ENCODE assay signal across 8 cellular contexts in the genomic region with DNA sequence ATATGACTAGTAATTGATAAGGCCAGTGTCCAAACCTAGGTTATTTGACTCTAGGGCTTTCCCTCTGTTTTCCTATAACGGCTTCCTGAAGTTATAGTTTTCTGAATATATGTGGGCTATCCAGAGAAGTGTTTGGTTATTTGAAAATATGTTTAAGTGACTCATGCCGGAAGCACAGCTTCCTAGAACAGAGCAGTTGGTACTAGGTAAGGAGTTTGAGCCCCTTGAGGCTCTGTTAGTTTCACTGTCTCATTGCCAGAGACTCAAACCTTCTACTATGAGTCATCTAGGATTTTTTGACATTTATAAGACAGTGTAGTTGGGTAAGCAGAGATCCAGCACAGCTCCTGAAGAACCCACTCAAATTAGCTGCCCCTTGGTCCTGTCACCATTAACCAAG. TPM values are rescaled to one million over a fixed set of nuclear protein-coding genes. Genes with fewer than 3 reads are reported as not detected.
DNase-seq lines count a peak whose midpoint lies in the region; ATAC-seq and TF ChIP-seq lines count a peak whose summit lies in the region.

No MANE protein-coding gene starts in this region.

- ATAC-seq in GM18873 (IDR thresholded peaks at IDR 0.05; ENCODE audit: low FRiP score, unreplicated experiment) (peak; percentile 99), HG02798 (IDR thresholded peaks at IDR 0.05; ENCODE audit: poor library complexity, unreplicated experiment) (peak; percentile 93), T-helper 17 cell (peak; percentile 60), gastrocnemius medialis (no peak), heart right ventricle (no peak)

- DNase-seq in T-helper 17 cell: no peak
- DNase-seq in nephron progenitor cell: no peak
- no peak for DNase-seq in CD4-positive, alpha-beta memory T cell
- no peak for DNase-seq in SJCRH30
- DNase-seq in gastrocnemius medialis: no peak
- no peak for DNase-seq in heart right ventricle

- POLR2A ChIA-PET in CD4-positive, alpha-beta memory T cell (lab: Charles Lee; ENCODE audit: partially characterized antibody): no interaction called here

- intact Hi-C loops in CD4-positive, alpha-beta memory T cell (cut with micrococcal nuclease): no loop called here
- intact Hi-C loops in gastrocnemius medialis (cut with DNase I; ENCODE audit: low total_unique reads) (no loop called here), heart right ventricle (cut with DNase I) (no loop called here)

- H3K4me3 Mint-ChIP-seq in T-helper 17 cell: no peak overlapping the region
- no peak overlapping the region for H3K4me3 Mint-ChIP-seq in nephron progenitor cell
- H3K4me3 Mint-ChIP-seq in CD4-positive, alpha-beta memory T cell: no peak overlapping the region

- H3K27me3 Mint-ChIP-seq in T-helper 17 cell (no peaks in the 10 kb centered on the region), nephron progenitor cell (ENCODE audit: low read depth, poor library complexity) (no peaks in the 10 kb centered on the region)
- no peaks in the 10 kb centered on the region for H3K27me3 Mint-ChIP-seq in CD4-positive, alpha-beta memory T cell

- peaks cover 19% of the 10 kb centered on the region for H3K4me1 ChIP-seq in CD4-positive, alpha-beta memory T cell (ENCODE audit: insufficient read depth, low read length)
- H3K4me1 ChIP-seq in SJCRH30 (no peaks in the 10 kb centered on the region), gastrocnemius medialis (no peaks in the 10 kb centered on the region), heart right ventricle (peaks cover 0 to 7% (median 0%) of the 10 kb centered on the region in 9 donors)

- WGBS in heart right ventricle, 2 donors: 92 to 95% methylated on average over 2 of the region's 2 CpGs

- H3K9me3 Mint-ChIP-seq in nephron progenitor cell: no peaks in the 10 kb centered on the region
- no peaks in the 10 kb centered on the region for H3K9me3 Mint-ChIP-seq in CD4-positive, alpha-beta memory T cell

- H3K27me3 ChIP-seq in CD4-positive, alpha-beta memory T cell (ENCODE audit: insufficient read depth, low read length): no peaks in the 10 kb centered on the region
- no peaks in the 10 kb centered on the region for H3K27me3 ChIP-seq in SJCRH30
- no peaks in the 10 kb centered on the region for H3K27me3 ChIP-seq in gastrocnemius medialis
- H3K27me3 ChIP-seq in heart right ventricle: no peaks in the 10 kb centered on the region

- H3K36me3 Mint-ChIP-seq in T-helper 17 cell (ENCODE audit: low read depth): no peaks in the 10 kb centered on the region
- no peaks in the 10 kb centered on the region for H3K36me3 Mint-ChIP-seq in nephron progenitor cell (ENCODE audit: low read depth)
- H3K36me3 Mint-ChIP-seq in CD4-positive, alpha-beta memory T cell: peaks cover 0 to 2% of the 10 kb centered on the region in 2 donors

- H3K4me3 ChIP-seq in CD4-positive, alpha-beta memory T cell (ENCODE audit: low read length in 2 of 2): no peak overlapping the region
- H3K4me3 ChIP-seq in SJCRH30 (no peak overlapping the region), gastrocnemius medialis (no peak overlapping the region), heart right ventricle (no peak overlapping the region)

- H3K4me1 Mint-ChIP-seq in T-helper 17 cell (peaks cover 13% of the 10 kb centered on the region), nephron progenitor cell (no peaks in the 10 kb centered on the region)
- peaks cover 6 to 16% (median 9%) of the 10 kb centered on the region in 4 donors for H3K4me1 Mint-ChIP-seq in CD4-positive, alpha-beta memory T cell

- no peak overlapping the region for H3K27ac ChIP-seq in CD4-positive, alpha-beta memory T cell (ENCODE audit: low read depth, low read length)
- no peak overlapping the region for H3K27ac ChIP-seq in SJCRH30
- no peak overlapping the region for H3K27ac ChIP-seq in gastrocnemius medialis
- H3K27ac ChIP-seq in heart right ventricle: no peak overlapping the region

- no peaks in the 10 kb centered on the region for H3K9me3 ChIP-seq in T-helper 17 cell (ENCODE audit: control insufficient read depth, low read length, poor library complexity, severe bottlenecking)
- no peaks in the 10 kb centered on the region for H3K9me3 ChIP-seq in CD4-positive, alpha-beta memory T cell (ENCODE audit: control insufficient read depth in 1 of 2, low read length in 2 of 2)
- no peaks in the 10 kb centered on the region for H3K9me3 ChIP-seq in SJCRH30 (replicated peaks)
- H3K9me3 ChIP-seq in gastrocnemius medialis: no peaks in the 10 kb centered on the region
- H3K9me3 ChIP-seq in heart right ventricle: no peaks in the 10 kb centered on the region

- CTCF ChIA-PET in CD4-positive, alpha-beta memory T cell (lab: Charles Lee; ENCODE audit: partially characterized antibody): interaction anchor here (1.4 kb wide), 1 partner anchor 10 kb away, joined by 5 read pairs; no protein-coding TSS in a partner anchor

- no peak for TF ChIP-seq POLR2A in gastrocnemius medialis (IDR thresholded peaks at IDR 0.05)

- TF ChIP-seq CTCF in nephron progenitor cell (IDR thresholded peaks at IDR 0.05) (no peak), gastrocnemius medialis (IDR thresholded peaks at IDR 0.05 in 4 of 5, conservative IDR thresholded peaks at IDR 0.05 in 1 of 5) (no peak), heart right ventricle (IDR thresholded peaks at IDR 0.05) (no peak)

- in situ Hi-C loops in gastrocnemius medialis (cut with MboI; ENCODE audit: low sequenced_read_pairs in 4 of 4): no loop called here

- H3K27ac Mint-ChIP-seq in T-helper 17 cell (peak overlapping the region; percentile 43), nephron progenitor cell (peak overlapping the region; percentile 78)
- peak overlapping the region in 1 of 7 donors; percentile 59 for H3K27ac Mint-ChIP-seq in CD4-positive, alpha-beta memory T cell

- H3K36me3 ChIP-seq in CD4-positive, alpha-beta memory T cell (ENCODE audit: insufficient read depth, low read length): no peaks in the 10 kb centered on the region
- H3K36me3 ChIP-seq in SJCRH30 (no peaks in the 10 kb centered on the region), gastrocnemius medialis (no peaks in the 10 kb centered on the region), heart right ventricle (peaks cover 0 to 36% (median 0%) of the 10 kb centered on the region in 9 donors)

RNA-seq across cellular contexts. Expression of a gene that starts 27.1 kb away (rescaled TPM):
- 1 to 10 TPM; 1.9 to 5.8 TPM for total RNA-seq in T-helper 17 cell
- 1 to 10 TPM; 1.7 to 2.0 TPM for total RNA-seq in CD4-positive, alpha-beta memory T cell
- polyA plus RNA-seq in CD4-positive, alpha-beta memory T cell: 1 to 10 TPM; 2.0 to 3.0 TPM
- total RNA-seq in SJCRH30 (2014; rRNA removed; shearing (Covaris generic)): 1.2 and 1.4 TPM in 2 replicates
- 1 to 10 TPM; 4.0 to 7.4 (median 4.2) TPM for total RNA-seq in gastrocnemius medialis
- 10 to 100 TPM in 3 of 10 donors, 1 to 10 TPM in 7; 4.0 to 13.4 (median 7.9) TPM for total RNA-seq in heart right ventricle
- polyA plus RNA-seq in heart right ventricle: 1 to 10 TPM; 1.6 to 2.1 TPM

RNA-seq across cellular contexts. Expression of a gene that starts 27.1 kb away (rescaled TPM):
- total RNA-seq in T-helper 17 cell (10 to 100 TPM; 14.7 to 30.2 TPM), gastrocnemius medialis (10 to 100 TPM; 25.0 to 34.2 (median 28.7) TPM), heart right ventricle (10 to 100 TPM; 30.0 to 55.5 (median 40.8) TPM)
- 10 to 100 TPM; 26.4 to 27.1 TPM for total RNA-seq in CD4-positive, alpha-beta memory T cell
- polyA plus RNA-seq in CD4-positive, alpha-beta memory T cell: 10 to 100 TPM; 13.2 to 24.4 TPM
- 24.5 and 27.2 TPM in 2 replicates for total RNA-seq in SJCRH30 (2014; rRNA removed; shearing (Covaris generic))
- polyA plus RNA-seq in heart right ventricle: 10 to 100 TPM; 26.2 to 30.3 TPM

Comparison
In these comparisons a context has a peak if more than half of its experiments do, and no peak if none do; other contexts are left out.
1. ATAC-seq: peak in GM18873 (single experiment), HG02798 (single experiment) and T-helper 17 cell (single experiment); none in gastrocnemius medialis (0 of 2) and heart right ventricle (0 of 8).